Comparison of ENCODE assay signal across 12 cellular contexts in genomic region chr4:101306764-101307615, GRCh38. TPM values are rescaled to one million over a fixed set of nuclear protein-coding genes. Genes with fewer than 3 reads are reported as not detected.
A peak's percentile ranks its signal among the peaks of the same experiment; 100 is the strongest.
DNase-seq lines count a peak whose midpoint lies in the region; ATAC-seq, FAIRE-seq and TF ChIP-seq lines count a peak whose summit lies in the region.
"Had no signal": no experiment of that assay in that cellular context is flagged by ENCODE, and none has a peak within 500 bp of the region (broad histone marks: within the 10 kb centered on the region; RNA-seq: fewer than 3 reads in every experiment).

No MANE protein-coding gene starts in this region.

- H3K79me2 ChIP-seq in GM12878 (ENCODE audit: control insufficient read depth, insufficient read depth, low read length) (no peaks in the 10 kb centered on the region; the same call in 1 of the 2 replicates), neural progenitor cell (ENCODE audit: low read depth) (peaks cover 25% of the 10 kb centered on the region)

- peaks cover 22% of the 10 kb centered on the region for H3K4me1 ChIP-seq in GM12878 (ENCODE audit: control insufficient read depth, insufficient read depth, low read length)
- H3K4me1 ChIP-seq in neural progenitor cell, result peaks cover 21% of the 10 kb centered on the region
- H3K4me1 ChIP-seq: parathyroid adenoma had no signal

- H3K9me3 Mint-ChIP-seq in activated CD4-positive, alpha-beta T cell treated with anti-CD3 and anti-CD28 coated beads for 36 hours (ENCODE audit: low read depth), result no peaks in the 10 kb centered on the region
- H3K9me3 Mint-ChIP-seq in stimulated activated memory B cell treated with anti-CD40 and anti-IgM and Interleukin-4, amounts not matched to agents 10 μg/mL and 1 μg/mL and 100 μg/mL, for 72 hours, result no peaks in the 10 kb centered on the region
- no peaks in the 10 kb centered on the region for H3K9me3 Mint-ChIP-seq in neural progenitor cell
- H3K9me3 Mint-ChIP-seq: activated CD4-positive, alpha-beta T cell treated with anti-CD3 and anti-CD28 coated beads, Interleukin-2, amount 10 ng/mL, durations not matched to agents 24 days and 14 days had no signal

- no peak for TF ChIP-seq EP300 in GM12878 (IDR thresholded peaks at IDR 0.05; ENCODE audit: borderline replicate concordance in 1 of 2, control insufficient read depth in 1 of 2, low read depth in 2 of 2, low read length in 2 of 2)

- H3K9me3 ChIP-seq in GM12878 (replicated peaks; ENCODE audit: control insufficient read depth, insufficient read depth, low read length) (no peaks in the 10 kb centered on the region; the same call in 2 of the 3 replicates), neural progenitor cell (ENCODE audit: low read depth) (no peaks in the 10 kb centered on the region)
- H3K9me3 ChIP-seq: heart right ventricle had no signal

- RAD21 ChIA-PET in GM12878 (lab: Charles Lee; ENCODE audit: unreplicated experiment), result interaction anchor here (0.7 to 1.8 kb wide), 9 partner anchors 14 to 83 kb away, joined by 3 to 7 read pairs (median 4); partner anchors contain the start of gene PPP3CA

- no peak for DNase-seq in activated CD4-positive, alpha-beta T cell treated with anti-CD3 and anti-CD28 coated beads for 36 hours
- no peak for DNase-seq in activated CD4-positive, alpha-beta T cell treated with anti-CD3 and anti-CD28 coated beads for 48 hours
- DNase-seq in GM12878 (ENCODE audit: low read depth, low spot score) (no peak), HPDE6-E6E7 (ENCODE audit: extremely low spot score) (no peak), neural progenitor cell (ENCODE audit: low spot score) (no peak), GM10248 (ENCODE audit: extremely low spot score) (no peak)
- DNase-seq: activated CD4-positive, alpha-beta T cell treated with anti-CD3 and anti-CD28 coated beads, Interleukin-2, amount 10 ng/mL, durations not matched to agents 24 days and 14 days; heart right ventricle had no signal

- TF ChIP-seq POLR2A in GM12878 (IDR thresholded peaks at IDR 0.05; ENCODE audit: low read depth, low read length), result no peak

- H3K4me3 ChIP-seq in GM12878, result peak overlapping the region; percentile 46; the same call in 1 of the 2 replicates
- no peak overlapping the region for H3K4me3 ChIP-seq in neural progenitor cell
- H3K4me3 ChIP-seq: heart right ventricle had no signal

- POLR2A ChIA-PET in activated CD4-positive, alpha-beta T cell treated with anti-CD3 and anti-CD28 coated beads for 36 hours (lab: Charles Lee), result no interaction called here
- POLR2A ChIA-PET in GM12878 (lab: Charles Lee), result interaction anchor here (0.7 to 1.1 kb wide), 3 partner anchors 16 to 40 kb away, joined by 3 to 4 read pairs (median 3); partner anchors contain the start of gene PPP3CA
- POLR2A ChIA-PET in GM10248 (lab: Yijun Ruan, JAX), result no interaction called here

- TF ChIP-seq RAD21 in GM12878 (IDR thresholded peaks at IDR 0.05; ENCODE audit: insufficient read depth, low read depth, low read length), result no peak

- H3K27me3 ChIP-seq in GM12878 (replicated peaks in 1 of 2; ENCODE audit: control insufficient read depth in 2 of 2, insufficient read depth in 2 of 2, low read length in 1 of 2) (no peaks in the 10 kb centered on the region), neural progenitor cell (no peaks in the 10 kb centered on the region)
- H3K27me3 ChIP-seq: heart right ventricle had no signal

- intact Hi-C loops in activated CD4-positive, alpha-beta T cell treated with anti-CD3 and anti-CD28 coated beads for 36 hours (cut with DNase I, micrococcal nuclease), result no loop called here
- intact Hi-C loops in GM12878 (cut with micrococcal nuclease; ENCODE audit: unreplicated experiment), result no loop called here

- peak overlapping the region; percentile 82 for H3K4me2 ChIP-seq in GM12878 (ENCODE audit: control insufficient read depth, insufficient read depth)
- no peak overlapping the region for H3K4me2 ChIP-seq in neural progenitor cell

- H4K20me1 ChIP-seq in GM12878 (ENCODE audit: control insufficient read depth, insufficient read depth) (no peaks in the 10 kb centered on the region), neural progenitor cell (ENCODE audit: low read depth) (peaks cover 26% of the 10 kb centered on the region)

- CTCF ChIA-PET in activated CD4-positive, alpha-beta T cell treated with anti-CD3 and anti-CD28 coated beads for 36 hours (lab: Charles Lee), result interaction anchor here (0.7 to 1.4 kb wide), 3 partner anchors 10 to 19 kb away, joined by 3 read pairs; no protein-coding TSS in a partner anchor
- CTCF ChIA-PET in GM12878 (lab: Yijun Ruan, JAX), result interaction anchor here (0.6 to 1.7 kb wide), 5 partner anchors 21 to 423 kb away, joined by 3 to 4 read pairs (median 3); no protein-coding TSS in a partner anchor
- CTCF ChIA-PET in GM10248 (lab: Yijun Ruan, JAX), result interaction anchor here (0.8 to 1.4 kb wide), 7 partner anchors 8 to 50 kb away, joined by 3 to 4 read pairs (median 3); partner anchors contain the start of gene PPP3CA

- H3K36me3 ChIP-seq in GM12878 (ENCODE audit: control insufficient read depth in 2 of 2, insufficient read depth in 2 of 2, low read length in 1 of 2) (no peaks in the 10 kb centered on the region), neural progenitor cell (no peaks in the 10 kb centered on the region)
- H3K36me3 ChIP-seq: heart right ventricle had no signal

- no peak for FAIRE-seq in GM12878 (lab: Jason Lieb, UNC)

- H3K4me1 Mint-ChIP-seq in activated CD4-positive, alpha-beta T cell treated with anti-CD3 and anti-CD28 coated beads for 36 hours, result peaks cover 24% of the 10 kb centered on the region
- H3K4me1 Mint-ChIP-seq in stimulated activated memory B cell treated with anti-CD40 and anti-IgM and Interleukin-4, amounts not matched to agents 10 μg/mL and 1 μg/mL and 100 μg/mL, for 72 hours, result peaks cover 35% of the 10 kb centered on the region
- H3K4me1 Mint-ChIP-seq in neural progenitor cell, result peaks cover 18% of the 10 kb centered on the region

- TF ChIP-seq CTCF in GM12878 (IDR thresholded peaks at IDR 0.05 in 2 of 3, conservative IDR thresholded peaks at IDR 0.05 in 1 of 3; ENCODE audit: control insufficient read depth in 2 of 3, extremely low read depth in 1 of 3, insufficient read depth in 1 of 3, low read depth in 3 of 3, low read length in 3 of 3) (no peak), neural progenitor cell (IDR thresholded peaks at IDR 0.05) (no peak), GM10248 (IDR thresholded peaks at IDR 0.05; ENCODE audit: control extremely low read depth, extremely low read depth, low read depth, missing control alignments) (no peak)

- no peak for ATAC-seq in activated CD4-positive, alpha-beta T cell treated with anti-CD3 and anti-CD28 coated beads for 36 hours
- ATAC-seq in HG02885 (IDR thresholded peaks at IDR 0.05; ENCODE audit: poor library complexity, unreplicated experiment) (peak; percentile 22), GM12878 (peak; percentile 25)
- no peak for ATAC-seq in stimulated activated memory B cell treated with anti-CD40 and anti-IgM and Interleukin-4, amounts not matched to agents 10 μg/mL and 1 μg/mL and 100 μg/mL, for 72 hours
- ATAC-seq: heart right ventricle, Panc1 had no signal

- H3K9ac ChIP-seq in GM12878 (ENCODE audit: control insufficient read depth, insufficient read depth, low read length) (no peak overlapping the region), neural progenitor cell (no peak overlapping the region)
- H3K9ac ChIP-seq: parathyroid adenoma had no signal

- peak overlapping the region; percentile 36 for H3K4me3 Mint-ChIP-seq in activated CD4-positive, alpha-beta T cell treated with anti-CD3 and anti-CD28 coated beads for 36 hours
- peak overlapping the region; percentile 63 for H3K4me3 Mint-ChIP-seq in stimulated activated memory B cell treated with anti-CD40 and anti-IgM and Interleukin-4, amounts not matched to agents 10 μg/mL and 1 μg/mL and 100 μg/mL, for 72 hours
- H3K4me3 Mint-ChIP-seq in neural progenitor cell, result no peak overlapping the region

- no peaks in the 10 kb centered on the region for H3K27me3 Mint-ChIP-seq in activated CD4-positive, alpha-beta T cell treated with anti-CD3 and anti-CD28 coated beads for 36 hours
- no peaks in the 10 kb centered on the region for H3K27me3 Mint-ChIP-seq in stimulated activated memory B cell treated with anti-CD40 and anti-IgM and Interleukin-4, amounts not matched to agents 10 μg/mL and 1 μg/mL and 100 μg/mL, for 72 hours
- no peaks in the 10 kb centered on the region for H3K27me3 Mint-ChIP-seq in neural progenitor cell (ENCODE audit: insufficient read depth, low read depth)

- WGBS in GM12878 (ENCODE audit: insufficient coverage, insufficient replicate concordance, low lambda C conversion rate, missing lambda C conversion rate), result 37% methylated on average over 4 of the region's 4 CpGs

- in situ Hi-C loops in GM12878 (cut with MboI), result no loop called here

- H3F3A ChIP-seq in neural progenitor cell (ENCODE audit: low read depth), result no peaks in the 10 kb centered on the region

- no TSS peak for BruUV-seq in GM12878 (replicated peaks; lab: Mats Ljungman, UMichigan)

- H3K36me3 Mint-ChIP-seq in activated CD4-positive, alpha-beta T cell treated with anti-CD3 and anti-CD28 coated beads for 36 hours (ENCODE audit: low read depth), result no peaks in the 10 kb centered on the region
- no peaks in the 10 kb centered on the region for H3K36me3 Mint-ChIP-seq in stimulated activated memory B cell treated with anti-CD40 and anti-IgM and Interleukin-4, amounts not matched to agents 10 μg/mL and 1 μg/mL and 100 μg/mL, for 72 hours
- no peaks in the 10 kb centered on the region for H3K36me3 Mint-ChIP-seq in neural progenitor cell

- H3K27ac Mint-ChIP-seq in activated CD4-positive, alpha-beta T cell treated with anti-CD3 and anti-CD28 coated beads for 36 hours, result no peak overlapping the region
- H3K27ac Mint-ChIP-seq in stimulated activated memory B cell treated with anti-CD40 and anti-IgM and Interleukin-4, amounts not matched to agents 10 μg/mL and 1 μg/mL and 100 μg/mL, for 72 hours, result peak overlapping the region; percentile 55
- H3K27ac Mint-ChIP-seq in neural progenitor cell, result no peak overlapping the region

- H2AFZ ChIP-seq in GM12878 (ENCODE audit: control insufficient read depth, low read depth, low read length) (no peak overlapping the region; the same call in 1 of the 2 replicates), neural progenitor cell (replicated peaks) (no peak overlapping the region)
- H2AFZ ChIP-seq: parathyroid adenoma had no signal

- SMC1A ChIA-PET in GM12878 (lab: Charles Lee; ENCODE audit: uncharacterized antibody, unreplicated experiment), result interaction anchor here (0.6 to 2.0 kb wide), 13 partner anchors 9 to 290 kb away, joined by 3 to 16 read pairs (median 4); partner anchors contain the start of gene PPP3CA

- H3K27ac ChIP-seq in GM12878 (ENCODE audit: control insufficient read depth, insufficient read depth) (peak overlapping the region; percentile 5; the same call in 1 of the 2 replicates), neural progenitor cell (no peak overlapping the region)
- H3K27ac ChIP-seq: heart right ventricle, parathyroid adenoma had no signal

RNA-seq across cellular contexts. Expression of gene PPP3CA, which starts 40.3 kb away (rescaled TPM):
- total RNA-seq in activated CD4-positive, alpha-beta T cell treated with anti-CD3 and anti-CD28 coated beads for 36 hours, result 1 to 10 TPM; 7.6 to 8.3 TPM
- total RNA-seq in GM12878 (2013; cell fraction: nucleolus; rRNA removed), result 1.9 and 2.2 TPM in 2 replicates
- 0.85 and 0.87 TPM in 2 replicates for total RNA-seq in GM12878 (2014; rRNA removed)
- 0.98 and 2.0 TPM in 2 replicates for total RNA-seq in GM12878 (2014; rRNA removed; fragmentation: Illumina TruSeq; extraction: Trizol)
- total RNA-seq in GM12878 (2021), result 1.4 and 2.1 TPM in 2 replicates
- 2.8 TPM for polyA plus RNA-seq in GM12878 (2011; ENCODE audit: low read depth)
- 9.0 and 9.8 TPM in 2 replicates for polyA plus RNA-seq in GM12878 (2011; rRNA removed)
- polyA plus RNA-seq in GM12878 (2011; cell fraction: cytosol; rRNA removed), result 3.2 and 4.2 TPM in 2 replicates
- polyA plus RNA-seq in GM12878 (2011; cell fraction: nucleus; rRNA removed), result 3.6 and 5.0 TPM in 2 replicates
- polyA plus RNA-seq in GM12878 (2012), result 4.8 and 5.0 TPM in 2 replicates
- polyA plus RNA-seq in GM12878 (2014; fragmentation: Illumina TruSeq; extraction: Trizol), result 1.0 and 2.0 TPM in 2 replicates
- polyA plus RNA-seq in GM12878 (2014; fragmentation: Nextera tagmentation; extraction: Ambion mirVana), result under 1 TPM; 0.60 to 0.75 TPM
- polyA plus RNA-seq in GM12878 (2014; rRNA removed), result 0.33 and 0.58 TPM in 2 replicates
- polyA plus RNA-seq in GM12878 (2016; fragmentation: Nextera tagmentation; extraction: Ambion mirVana), result 1 to 10 TPM; 1.1 to 1.2 TPM
- 13.2 and 19.0 TPM in 2 replicates for polyA minus RNA-seq in GM12878 (2011; rRNA and poly(A)+ RNA removed)
- polyA minus RNA-seq in GM12878 (2011; cell fraction: cytosol; rRNA and poly(A)+ RNA removed), result 6.4 and 10.1 TPM in 2 replicates
- 8.5 and 14.0 TPM in 2 replicates for polyA minus RNA-seq in GM12878 (2011; cell fraction: nucleus; rRNA and poly(A)+ RNA removed)
- total RNA-seq in neural progenitor cell (ENCODE audit: low replicate concordance), result 33.6 and 38.4 TPM in 2 replicates

Comparison
In these comparisons a context has a peak if more than half of its experiments do, and no peak if none do; other contexts are left out.
1. ATAC-seq: peak in HG02885 (single experiment) and GM12878 (single experiment); none in activated CD4-positive, alpha-beta T cell treated with anti-CD3 and anti-CD28 coated beads for 36 hours (single experiment) and stimulated activated memory B cell treated with anti-CD40 and anti-IgM and Interleukin-4, amounts not matched to agents 10 μg/mL and 1 μg/mL and 100 μg/mL, for 72 hours (single experiment).